ENCODE assay signal across 29 cellular contexts in genomic region chr17:39328815-39329214, GRCh38.
"Had no signal": no experiment of that assay in that cellular context is flagged by ENCODE, and none has a peak within 500 bp of the region (broad histone marks: within the 10 kb centered on the region; RNA-seq: fewer than 3 reads in every experiment).

No MANE protein-coding gene starts in this region.

- H3K4me2 ChIP-seq: KMS-11 had no signal

- H3K36me3 ChIP-seq: ascending aorta, Peyer's patch, SJSA1 had no signal

- H3K27ac ChIP-seq: ascending aorta, body of pancreas, KMS-11, Peyer's patch, SJSA1 had no signal

- H3K9me3 ChIP-seq: ascending aorta, body of pancreas, Peyer's patch, SJSA1 had no signal

- H3K27ac Mint-ChIP-seq: activated CD8-positive, alpha-beta T cell treated with anti-CD3 and anti-CD28 coated beads, Interleukin-2, amount 10 ng/mL, durations not matched to agents 7 days and 5 days; activated naive CD4-positive, alpha-beta T cell treated with anti-CD3 and anti-CD28 coated beads, Interleukin-2, amount 50 U/mL, for 72 hours; activated naive CD8-positive, alpha-beta T cell treated with anti-CD3 and anti-CD28 coated beads, Interleukin-2, amount 50 U/mL, for 24 hours; activated T-helper 1 cell treated with anti-CD3 and anti-CD28 coated beads, Interleukin-12 subunit alpha, Interleukin-12 subunit beta, Interleukin-2, Interleukin-4 antibody, amounts not matched to agents 30 ng/mL and 10 ng/mL and 1 ng/mL, durations not matched to agents 14 hours and 24 hours and 36 hours had no signal

- H3K4me3 ChIP-seq: ascending aorta, body of pancreas, Peyer's patch, SJSA1 had no signal

- H3K4me1 ChIP-seq: ascending aorta, Peyer's patch, SJSA1 had no signal

- H3K27me3 Mint-ChIP-seq: activated naive CD8-positive, alpha-beta T cell treated with anti-CD3 and anti-CD28 coated beads, Interleukin-2, amount 50 U/mL, for 24 hours had no signal

- ATAC-seq: activated CD4-positive, CD25-positive, alpha-beta regulatory T cell treated with anti-CD3 and anti-CD28 coated beads, Interleukin-2, amount 50 U/mL, for 24 hours; activated CD8-positive, alpha-beta T cell treated with anti-CD3 and anti-CD28 coated beads, Interleukin-2, amount 10 ng/mL, durations not matched to agents 7 days and 5 days; activated naive CD4-positive, alpha-beta T cell treated with anti-CD3 and anti-CD28 coated beads, Interleukin-2, amount 50 U/mL, for 72 hours; activated naive CD8-positive, alpha-beta T cell treated with anti-CD3 and anti-CD28 coated beads, Interleukin-2, amount 50 U/mL, for 24 hours; body of pancreas; SK-N-SH treated with all-trans-retinoic acid at 6 μM for 48 hours had no signal

- H3K36me3 Mint-ChIP-seq: activated naive CD4-positive, alpha-beta T cell treated with anti-CD3 and anti-CD28 coated beads, Interleukin-2, amount 50 U/mL, for 72 hours had no signal

- H3K27me3 ChIP-seq: ascending aorta, body of pancreas, Peyer's patch, SJSA1 had no signal

- H3K9ac ChIP-seq: KMS-11 had no signal

- H3K4me3 Mint-ChIP-seq: activated CD8-positive, alpha-beta T cell treated with anti-CD3 and anti-CD28 coated beads, Interleukin-2, amount 10 ng/mL, durations not matched to agents 7 days and 5 days; activated naive CD8-positive, alpha-beta T cell treated with anti-CD3 and anti-CD28 coated beads, Interleukin-2, amount 50 U/mL, for 24 hours; activated T-helper 1 cell treated with anti-CD3 and anti-CD28 coated beads, Interleukin-12 subunit alpha, Interleukin-12 subunit beta, Interleukin-2, Interleukin-4 antibody, amounts not matched to agents 30 ng/mL and 10 ng/mL and 1 ng/mL, durations not matched to agents 14 hours and 24 hours and 36 hours had no signal

- H3K9me3 Mint-ChIP-seq: activated naive CD4-positive, alpha-beta T cell treated with anti-CD3 and anti-CD28 coated beads, Interleukin-2, amount 50 U/mL, for 72 hours; activated naive CD8-positive, alpha-beta T cell treated with anti-CD3 and anti-CD28 coated beads, Interleukin-2, amount 50 U/mL, for 24 hours; activated T-helper 1 cell treated with anti-CD3 and anti-CD28 coated beads, Interleukin-12 subunit alpha, Interleukin-12 subunit beta, Interleukin-2, Interleukin-4 antibody, amounts not matched to agents 30 ng/mL and 10 ng/mL and 1 ng/mL, durations not matched to agents 14 hours and 24 hours and 36 hours had no signal

- DNase-seq: activated CD4-positive, alpha-beta T cell treated with anti-CD3 and anti-CD28 coated beads for 4 hours; activated CD8-positive, alpha-beta memory T cell treated with anti-CD3 and anti-CD28 coated beads, Interleukin-2, amount 50 U/mL, for 48 hours; activated CD8-positive, alpha-beta T cell treated with anti-CD3 and anti-CD28 coated beads, Interleukin-2, amount 10 ng/mL, durations not matched to agents 7 days and 5 days; activated effector memory CD4-positive, alpha-beta T cell treated with Interleukin-2 at 50 U/mL for 16 hours; activated naive CD4-positive, alpha-beta T cell; activated naive CD8-positive, alpha-beta T cell treated with anti-CD3 and anti-CD28 coated beads, Interleukin-2, amount 50 U/mL, for 24 hours; activated T-cell treated with anti-CD3 and anti-CD28 coated beads, Interleukin-2, amount 50 U/mL, for 1 hour; amniotic stem cell; body of pancreas; central memory CD4-positive, alpha-beta T cell; MM.1S; NCI-H1105; NCI-H1436; NCI-H1694 treated with DMSO at 0.1 percent for 48 hours; NCI-H2029 treated with DMSO at 0.1 percent for 48 hours; NCI-H345; NCI-H510A; NCI-H69; NK-92 treated with Interleukin-12 subunit alpha and Interleukin-12 subunit beta, amount 100 ng/mL, for 24 hours; Peyer's patch; SHP77; SW 1271 had no signal
